ENCODE assay signal across 29 cellular contexts in the genomic region with DNA sequence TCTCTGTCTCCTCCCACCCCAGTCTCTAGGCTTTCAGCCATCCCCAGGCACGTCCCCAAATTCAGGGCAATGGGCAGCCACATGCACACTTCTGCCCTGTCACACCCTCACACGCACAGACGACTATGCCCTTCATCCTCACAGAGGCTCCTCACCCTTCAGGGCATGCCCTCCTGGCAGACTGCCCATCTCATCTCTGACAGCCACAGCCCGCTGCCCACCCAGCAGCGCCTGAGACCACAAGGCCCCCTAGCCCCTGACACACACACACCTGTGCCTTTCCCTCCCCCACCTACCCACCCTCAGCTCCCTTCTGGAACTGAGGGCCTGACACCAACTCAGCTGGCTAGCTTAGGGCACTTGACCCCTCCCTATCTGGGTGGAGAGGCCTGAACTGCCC.
"Had no signal": no experiment of that assay in that cellular context is flagged by ENCODE, and none has a peak within 500 bp of the region (broad histone marks: within the 10 kb centered on the region; RNA-seq: fewer than 3 reads in every experiment).

No MANE protein-coding gene starts in this region.

- H3K9me3 Mint-ChIP-seq: dendritic cell treated with granulocyte-macrophage colony-stimulating factor and Interleukin-4, amounts not matched to agents 40 ng/mL and 50 ng/mL, for 4 days; effector memory CD8-positive, alpha-beta T cell; endodermal cell; immature natural killer cell; memory B cell had no signal

- DNase-seq: colonic mucosa; cortex of kidney; effector CD8-positive, alpha-beta T cell; effector memory CD8-positive, alpha-beta T cell; endodermal cell; erythroblast; esophagus squamous epithelium; foreskin fibroblast; foreskin melanocyte; gastrocnemius medialis; glutamatergic neuron; head of caudate nucleus; hypothalamus; immature natural killer cell; islet precursor cell; kidney; kidney glomerular epithelial cell; left colon; left ventricle myocardium inferior; mammary epithelial cell; mesendoderm; midbrain had no signal

- H3K27ac ChIP-seq: colonic mucosa, epithelial cell of prostate, gastrocnemius medialis, hepatocyte, left ventricle myocardium inferior had no signal

- H2AFZ ChIP-seq: hepatocyte had no signal

- H3K9me3 ChIP-seq: colonic mucosa, esophagus squamous epithelium, gastrocnemius medialis, left ventricle myocardium inferior had no signal

- H3K4me1 Mint-ChIP-seq: endodermal cell, immature natural killer cell had no signal

- H3K27ac Mint-ChIP-seq: dendritic cell treated with granulocyte-macrophage colony-stimulating factor and Interleukin-4, amounts not matched to agents 40 ng/mL and 50 ng/mL, for 4 days; effector memory CD8-positive, alpha-beta T cell; endodermal cell; immature natural killer cell; memory B cell had no signal

- H3K4me1 ChIP-seq: colonic mucosa, gastrocnemius medialis, left ventricle myocardium inferior had no signal

- H3K4me2 ChIP-seq: hepatocyte had no signal

- H3K4me3 Mint-ChIP-seq: dendritic cell treated with granulocyte-macrophage colony-stimulating factor and Interleukin-4, amounts not matched to agents 40 ng/mL and 50 ng/mL, for 4 days; effector memory CD8-positive, alpha-beta T cell; endodermal cell; immature natural killer cell; memory B cell had no signal

- H3K27me3 ChIP-seq: colonic mucosa, esophagus squamous epithelium, gastrocnemius medialis, hepatocyte had no signal

- ATAC-seq: effector memory CD8-positive, alpha-beta T cell; esophagus mucosa; gastrocnemius medialis; left colon; left lobe of liver had no signal

- H3K4me3 ChIP-seq: colonic mucosa, esophagus squamous epithelium, gastrocnemius medialis, hepatocyte, left ventricle myocardium inferior, lung had no signal

- H3K36me3 ChIP-seq: colonic mucosa, gastrocnemius medialis had no signal

- H3K36me3 Mint-ChIP-seq: immature natural killer cell, memory B cell had no signal
